Comparison of ENCODE assay signal across 13 cellular contexts in genomic region chr10:23171232-23171876, GRCh38. TPM values are rescaled to one million over a fixed set of nuclear protein-coding genes. Genes with fewer than 3 reads are reported as not detected.
A peak's percentile ranks its signal among the peaks of the same experiment; 100 is the strongest.
DNase-seq lines count a peak whose midpoint lies in the region; ATAC-seq and TF ChIP-seq lines count a peak whose summit lies in the region.
"Had no signal": no experiment of that assay in that cellular context is flagged by ENCODE, and none has a peak within 500 bp of the region (broad histone marks: within the 10 kb centered on the region; RNA-seq: fewer than 3 reads in every experiment).

No MANE protein-coding gene starts in this region.

- no peaks in the 10 kb centered on the region for H3K9me3 ChIP-seq in upper lobe of right lung
- H3K9me3 ChIP-seq: upper lobe of left lung had no signal

- no peak for ATAC-seq in activated naive CD4-positive, alpha-beta T cell treated with anti-CD3 and anti-CD28 coated beads, Interleukin-2, amount 50 U/mL, for 72 hours
- peak; percentile 56 for ATAC-seq in upper lobe of right lung
- no peak for ATAC-seq in GM21825 (IDR thresholded peaks at IDR 0.05; ENCODE audit: unreplicated experiment)
- ATAC-seq in HG03442 (IDR thresholded peaks at IDR 0.05; ENCODE audit: unreplicated experiment), result no peak
- ATAC-seq in HG03139 (IDR thresholded peaks at IDR 0.05; ENCODE audit: unreplicated experiment), result no peak

- no peaks in the 10 kb centered on the region for H3K36me3 ChIP-seq in upper lobe of right lung
- H3K36me3 ChIP-seq: upper lobe of left lung had no signal

- H3K4me3 ChIP-seq in upper lobe of right lung, result no peak overlapping the region
- H3K4me3 ChIP-seq: upper lobe of left lung had no signal

- CTCF ChIA-PET in activated naive CD4-positive, alpha-beta T cell treated with anti-CD3 and anti-CD28 coated beads for 36 hours (lab: Charles Lee), result no interaction called here

- H3K4me3 Mint-ChIP-seq in activated naive CD4-positive, alpha-beta T cell treated with anti-CD3 and anti-CD28 coated beads for 36 hours, result no peak overlapping the region
- H3K4me3 Mint-ChIP-seq: activated B cell treated with CpG ODN at 0.5 μM for 24 hours had no signal

- no peak overlapping the region for H3K27ac ChIP-seq in upper lobe of right lung
- H3K27ac ChIP-seq: upper lobe of left lung had no signal

- H3K36me3 Mint-ChIP-seq in activated naive CD4-positive, alpha-beta T cell treated with anti-CD3 and anti-CD28 coated beads for 36 hours (ENCODE audit: low read depth), result no peaks in the 10 kb centered on the region
- H3K36me3 Mint-ChIP-seq in activated naive CD4-positive, alpha-beta T cell treated with anti-CD3 and anti-CD28 coated beads, Interleukin-2, amount 50 U/mL, for 72 hours, result peaks cover 7 to 18% of the 10 kb centered on the region in 2 donors

- H3K27me3 Mint-ChIP-seq in activated naive CD4-positive, alpha-beta T cell treated with anti-CD3 and anti-CD28 coated beads for 36 hours (ENCODE audit: low read depth), result peaks cover 60% of the 10 kb centered on the region

- no peaks in the 10 kb centered on the region for H3K4me1 ChIP-seq in upper lobe of right lung

- no peaks in the 10 kb centered on the region for H3K9me3 Mint-ChIP-seq in activated naive CD4-positive, alpha-beta T cell treated with anti-CD3 and anti-CD28 coated beads for 36 hours
- no peaks in the 10 kb centered on the region for H3K9me3 Mint-ChIP-seq in activated naive CD4-positive, alpha-beta T cell treated with anti-CD3 and anti-CD28 coated beads, Interleukin-2, amount 50 U/mL, for 72 hours
- H3K9me3 Mint-ChIP-seq: activated B cell treated with CpG ODN at 0.5 μM for 24 hours had no signal

- intact Hi-C loops in activated naive CD4-positive, alpha-beta T cell treated with anti-CD3 and anti-CD28 coated beads for 36 hours (cut with micrococcal nuclease), result no loop called here
- intact Hi-C loops in upper lobe of right lung (cut with DNase I), result no loop called here

- no peak overlapping the region for H3K27ac Mint-ChIP-seq in activated naive CD4-positive, alpha-beta T cell treated with anti-CD3 and anti-CD28 coated beads for 36 hours
- no peak overlapping the region for H3K27ac Mint-ChIP-seq in activated naive CD4-positive, alpha-beta T cell treated with anti-CD3 and anti-CD28 coated beads, Interleukin-2, amount 50 U/mL, for 72 hours
- H3K27ac Mint-ChIP-seq: activated B cell treated with CpG ODN at 0.5 μM for 24 hours had no signal

- H3K4me1 Mint-ChIP-seq in activated naive CD4-positive, alpha-beta T cell treated with anti-CD3 and anti-CD28 coated beads for 36 hours (ENCODE audit: low read depth), result peaks cover 9% of the 10 kb centered on the region
- H3K4me1 Mint-ChIP-seq: activated B cell treated with CpG ODN at 0.5 μM for 24 hours had no signal

- TF ChIP-seq CTCF in upper lobe of right lung (IDR thresholded peaks at IDR 0.05), result no peak

- peak; percentile 23 for DNase-seq in activated naive CD4-positive, alpha-beta T cell treated with anti-CD3 and anti-CD28 coated beads for 36 hours
- no peak for DNase-seq in activated naive CD4-positive, alpha-beta T cell treated with anti-CD3 and anti-CD28 coated beads, Interleukin-2, amount 50 U/mL, for 72 hours (ENCODE audit: low spot score in 2 of 2)
- DNase-seq in amniotic epithelial cell (ENCODE audit: low read depth) (peak; percentile 40), hepatic stellate cell (ENCODE audit: low spot score) (peak; percentile 42), upper lobe of right lung (no peak)
- DNase-seq: activated B cell treated with CpG ODN at 0.5 μM for 24 hours, hypothalamus, NCI-H146 had no signal

- peaks cover 68% of the 10 kb centered on the region for H3K27me3 ChIP-seq in upper lobe of right lung

RNA-seq across cellular contexts. Expression of gene PTF1A, which starts 20.8 kb away (rescaled TPM):
- not detected for total RNA-seq in activated naive CD4-positive, alpha-beta T cell treated with anti-CD3 and anti-CD28 coated beads for 36 hours
- not detected for total RNA-seq in activated naive CD4-positive, alpha-beta T cell treated with anti-CD3 and anti-CD28 coated beads, Interleukin-2, amount 50 U/mL, for 72 hours
- not detected for total RNA-seq in upper lobe of right lung
- total RNA-seq: activated B cell treated with CpG ODN at 0.5 μM for 24 hours, OCI-LY7, upper lobe of left lung had no signal

Comparison
In these comparisons a context has a peak if more than half of its experiments do, and no peak if none do; other contexts are left out.
1. DNase-seq: peak in activated naive CD4-positive, alpha-beta T cell treated with anti-CD3 and anti-CD28 coated beads for 36 hours (single experiment), amniotic epithelial cell (single experiment) and hepatic stellate cell (single experiment); none in activated naive CD4-positive, alpha-beta T cell treated with anti-CD3 and anti-CD28 coated beads, Interleukin-2, amount 50 U/mL, for 72 hours (0 of 2) and upper lobe of right lung (single experiment).